8 cellular contexts compared by ENCODE assay signal in the genomic region with DNA sequence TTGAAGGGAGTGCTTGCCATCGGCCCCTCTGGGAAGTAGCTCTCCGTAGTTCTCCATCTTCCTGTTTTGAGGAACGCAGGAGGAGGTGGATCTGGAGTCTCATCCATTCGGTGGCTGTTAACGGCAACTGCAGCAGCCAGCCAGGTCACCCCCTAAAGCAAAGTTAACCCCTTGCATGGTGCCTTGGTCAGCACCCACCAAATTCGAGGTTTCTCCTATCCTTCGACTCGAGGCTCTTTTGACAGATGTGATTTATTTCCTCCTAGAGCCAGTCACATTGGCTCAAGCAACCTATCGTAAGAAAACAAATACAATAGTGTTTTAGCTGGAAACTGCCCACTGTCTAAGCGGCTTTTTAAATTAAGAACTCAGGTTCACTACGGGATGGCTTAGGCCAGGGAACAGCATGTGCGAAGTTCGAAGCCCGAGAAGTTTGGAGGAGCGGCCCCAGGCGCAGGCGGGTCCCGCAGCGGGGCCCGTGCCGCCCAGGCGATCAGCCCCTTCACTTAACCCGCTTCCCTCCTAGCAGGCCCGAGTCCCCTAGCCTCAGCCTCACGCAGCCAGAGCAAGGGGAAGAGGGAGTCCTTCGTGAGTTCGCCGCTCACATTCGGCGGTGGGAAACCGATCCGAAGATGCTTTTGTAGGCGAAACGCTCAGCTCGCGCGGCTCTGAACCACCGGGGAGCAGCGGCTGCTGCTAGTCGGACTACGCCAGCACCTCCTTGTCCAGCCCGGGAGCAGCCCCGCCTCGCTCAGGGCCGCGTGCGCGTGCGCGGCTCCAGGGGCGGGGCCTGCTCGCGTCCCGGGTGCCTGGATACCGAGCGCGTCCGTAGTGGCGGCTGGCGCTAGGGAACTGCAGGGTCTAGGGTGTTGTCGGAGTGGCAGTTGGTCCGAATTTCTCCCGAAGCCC. TPM values are rescaled to one million over a fixed set of nuclear protein-coding genes. Genes with fewer than 3 reads are reported as not detected.
DNase-seq lines count a peak whose midpoint lies in the region; ATAC-seq and TF ChIP-seq lines count a peak whose summit lies in the region.

TSS of gene ROPN1L (plus strand) at position 797 of the 909 bp plus-strand sequence. CDS start 289 bp downstream, outside the sequence.

- no peaks in the 10 kb centered on the region for H3K27me3 ChIP-seq in CD4-positive, alpha-beta T cell (ENCODE audit: control insufficient read depth, insufficient read depth, low read length)

- CTCF ChIA-PET in CD4-positive, alpha-beta T cell (lab: Charles Lee), result no interaction called here

- no peaks in the 10 kb centered on the region for H3K27me3 Mint-ChIP-seq in CD4-positive, alpha-beta T cell

- no peaks in the 10 kb centered on the region for H3K9me3 Mint-ChIP-seq in CD4-positive, alpha-beta T cell

- peaks cover 4% of the 10 kb centered on the region for H3K36me3 Mint-ChIP-seq in CD4-positive, alpha-beta T cell (ENCODE audit: low read depth)

- no peaks in the 10 kb centered on the region for H3K9me3 ChIP-seq in CD4-positive, alpha-beta T cell (ENCODE audit: control insufficient read depth, low read length)

- TF ChIP-seq CTCF in CD4-positive, alpha-beta T cell (IDR thresholded peaks at IDR 0.05), result no peak

- peak within 1 kb of the TSS; percentile 87 for H3K4me3 Mint-ChIP-seq in CD4-positive, alpha-beta T cell

- peak; percentile 56 to 81 (median 66) for DNase-seq in CD4-positive, alpha-beta T cell
- peak; percentile 46 for DNase-seq in NCI-H82 treated with DMSO at 0.1 percent for 48 hours (lab: John Stamatoyannopoulos, UW; ENCODE audit: unreplicated experiment)
- DNase-seq in activated CD8-positive, alpha-beta memory T cell treated with anti-CD3 and anti-CD28 coated beads for 1 hour (ENCODE audit: extremely low read depth in 1 of 2, low read depth in 1 of 2), result peak; percentile 36 to 73
- DNase-seq in effector CD4-positive, alpha-beta T cell, result peak; percentile 71
- DNase-seq in lung microvascular endothelial cell (ENCODE audit: low read depth in 2 of 2), result peak; percentile 90
- DNase-seq in stimulated activated CD4-positive, alpha-beta T cell treated with anti-CD3 and anti-CD28 coated beads, TNF-alpha, amount 100 ng/mL, for 4 hours (ENCODE audit: low read depth in 3 of 3), result peak; percentile 65 to 73 (median 66)

- peaks cover 60% of the 10 kb centered on the region for H3K4me1 Mint-ChIP-seq in CD4-positive, alpha-beta T cell (ENCODE audit: low read depth)

- POLR2A ChIA-PET in CD4-positive, alpha-beta T cell (lab: Charles Lee), result interaction anchor here (0.8 to 1.4 kb wide), 3 partner anchors 10 to 88 kb away, joined by 3 to 6 read pairs (median 3); partner anchors contain the start of gene MARCHF6

- no peak within 1 kb of the TSS for H3K27ac ChIP-seq in CD4-positive, alpha-beta T cell (ENCODE audit: low read depth, low read length)

- ATAC-seq in CD4-positive, alpha-beta T cell (ENCODE audit: poor library complexity), result peak; percentile 93
- ATAC-seq in GM19452 (IDR thresholded peaks at IDR 0.05; ENCODE audit: unreplicated experiment) (peak; percentile 98), HG03565 (IDR thresholded peaks at IDR 0.05; ENCODE audit: unreplicated experiment) (peak; percentile 94)

- intact Hi-C loops in CD4-positive, alpha-beta T cell (cut with DNase I, micrococcal nuclease), result loop anchor here in 1 of 2 experiments (2.0 kb wide), 1 partner anchor 87 kb away; no protein-coding TSS in a partner anchor

- H3K27ac Mint-ChIP-seq in CD4-positive, alpha-beta T cell, result no peak within 1 kb of the TSS

RNA-seq across cellular contexts. Expression of gene ROPN1L, which starts in this region (rescaled TPM):
- under 1 TPM; 0.42 to 0.58 TPM for total RNA-seq in CD4-positive, alpha-beta T cell
- total RNA-seq in lung microvascular endothelial cell, result 1.1 and 1.4 TPM in 2 replicates

Comparison
In these comparisons a context has a peak if more than half of its experiments do, and no peak if none do; other contexts are left out.
1. Peak in DNase-seq and ATAC-seq in CD4-positive, alpha-beta T cell; RNA of the gene not detected or under 1 TPM.